Comparison of ENCODE assay signal across 10 cellular contexts in genomic region chr16:4489030-4489429, GRCh38. TPM values are rescaled to one million over a fixed set of nuclear protein-coding genes. Genes with fewer than 3 reads are reported as not detected.
DNase-seq lines count a peak whose midpoint lies in the region; ATAC-seq and TF ChIP-seq lines count a peak whose summit lies in the region.
"Had no signal": no experiment of that assay in that cellular context is flagged by ENCODE, and none has a peak within 500 bp of the region (broad histone marks: within the 10 kb centered on the region; RNA-seq: fewer than 3 reads in every experiment).

No MANE protein-coding gene starts in this region.

- no peak for TF ChIP-seq CTCF in GM13976 (IDR thresholded peaks at IDR 0.05; ENCODE audit: borderline replicate concordance, control extremely low read depth, extremely low read depth, insufficient read depth, missing control alignments)

- peak overlapping the region in 14 of 21 experiments; percentile 6 to 87 (median 47) for H3K27ac ChIP-seq in skin epidermis
- H3K27ac ChIP-seq: 22Rv1 had no signal

- peaks cover 45% of the 10 kb centered on the region for H3K36me3 Mint-ChIP-seq in T-helper 1 cell treated with Interleukin-12 subunit alpha and Interleukin-12 subunit beta and Interleukin-4 antibody, amounts not matched to agents 30 μg/mL and 1 μg/mL, for 36 hours (ENCODE audit: low read depth)
- H3K36me3 Mint-ChIP-seq in T-helper 17 cell (ENCODE audit: low read depth), result peaks cover 5% of the 10 kb centered on the region

- no peak overlapping the region for H3K4me3 ChIP-seq in skin epidermis

- H3K27ac Mint-ChIP-seq in T-helper 1 cell treated with Interleukin-12 subunit alpha and Interleukin-12 subunit beta and Interleukin-4 antibody, amounts not matched to agents 30 μg/mL and 1 μg/mL, for 36 hours, result peak overlapping the region; percentile 96
- H3K27ac Mint-ChIP-seq in T-helper 17 cell, result peak overlapping the region; percentile 95

- H3K9me3 ChIP-seq in T-helper 17 cell (ENCODE audit: control insufficient read depth, low read length, poor library complexity, severe bottlenecking), result no peaks in the 10 kb centered on the region

- in situ Hi-C loops in GM13976 (cut with MboI; ENCODE audit: low sequenced_read_pairs, unreplicated experiment), result no loop called here

- no peak for ATAC-seq in T-helper 17 cell
- ATAC-seq in GM18858 (IDR thresholded peaks at IDR 0.05; ENCODE audit: unreplicated experiment), result no peak

- no peaks in the 10 kb centered on the region for H3K9me3 Mint-ChIP-seq in T-helper 1 cell treated with Interleukin-12 subunit alpha and Interleukin-12 subunit beta and Interleukin-4 antibody, amounts not matched to agents 30 μg/mL and 1 μg/mL, for 36 hours
- H3K9me3 Mint-ChIP-seq: neural crest cell had no signal

- peaks cover 43% of the 10 kb centered on the region for H3K4me1 Mint-ChIP-seq in T-helper 1 cell treated with Interleukin-12 subunit alpha and Interleukin-12 subunit beta and Interleukin-4 antibody, amounts not matched to agents 30 μg/mL and 1 μg/mL, for 36 hours (ENCODE audit: low read depth)
- peaks cover 41% of the 10 kb centered on the region for H3K4me1 Mint-ChIP-seq in T-helper 17 cell

- DNase-seq in T-helper 1 cell, result no peak
- no peak for DNase-seq in T-helper 17 cell
- peak; percentile 63 for DNase-seq in fibroblast of peridontal ligament (ENCODE audit: extremely low read depth)
- no peak for DNase-seq in GM13976 (ENCODE audit: low spot score)
- no peak for DNase-seq in anterior cingulate cortex (lab: John Stamatoyannopoulos, UW)

- H3K4me3 Mint-ChIP-seq in T-helper 1 cell treated with Interleukin-12 subunit alpha and Interleukin-12 subunit beta and Interleukin-4 antibody, amounts not matched to agents 30 μg/mL and 1 μg/mL, for 36 hours, result peak overlapping the region; percentile 76
- peak overlapping the region; percentile 81 for H3K4me3 Mint-ChIP-seq in T-helper 17 cell
- H3K4me3 Mint-ChIP-seq: neural crest cell had no signal

- H3K27me3 Mint-ChIP-seq in T-helper 1 cell treated with Interleukin-12 subunit alpha and Interleukin-12 subunit beta and Interleukin-4 antibody, amounts not matched to agents 30 μg/mL and 1 μg/mL, for 36 hours (ENCODE audit: low read depth), result no peaks in the 10 kb centered on the region
- H3K27me3 Mint-ChIP-seq in T-helper 17 cell, result no peaks in the 10 kb centered on the region

RNA-seq across cellular contexts. Expression of gene HMOX2, which starts 12.8 kb away (rescaled TPM):
- total RNA-seq in T-helper 17 cell, result 10 to 100 TPM; 31.9 to 58.8 TPM

RNA-seq across cellular contexts. Expression of gene NMRAL1, which starts 14.6 kb away (rescaled TPM):
- 10 to 100 TPM; 40.5 to 45.4 TPM for total RNA-seq in T-helper 17 cell

RNA-seq across cellular contexts. Expression of gene CDIP1, which starts 49.5 kb away (rescaled TPM):
- total RNA-seq in T-helper 17 cell, result 10 to 100 TPM; 20.2 to 29.5 TPM
